In the genomic region with DNA sequence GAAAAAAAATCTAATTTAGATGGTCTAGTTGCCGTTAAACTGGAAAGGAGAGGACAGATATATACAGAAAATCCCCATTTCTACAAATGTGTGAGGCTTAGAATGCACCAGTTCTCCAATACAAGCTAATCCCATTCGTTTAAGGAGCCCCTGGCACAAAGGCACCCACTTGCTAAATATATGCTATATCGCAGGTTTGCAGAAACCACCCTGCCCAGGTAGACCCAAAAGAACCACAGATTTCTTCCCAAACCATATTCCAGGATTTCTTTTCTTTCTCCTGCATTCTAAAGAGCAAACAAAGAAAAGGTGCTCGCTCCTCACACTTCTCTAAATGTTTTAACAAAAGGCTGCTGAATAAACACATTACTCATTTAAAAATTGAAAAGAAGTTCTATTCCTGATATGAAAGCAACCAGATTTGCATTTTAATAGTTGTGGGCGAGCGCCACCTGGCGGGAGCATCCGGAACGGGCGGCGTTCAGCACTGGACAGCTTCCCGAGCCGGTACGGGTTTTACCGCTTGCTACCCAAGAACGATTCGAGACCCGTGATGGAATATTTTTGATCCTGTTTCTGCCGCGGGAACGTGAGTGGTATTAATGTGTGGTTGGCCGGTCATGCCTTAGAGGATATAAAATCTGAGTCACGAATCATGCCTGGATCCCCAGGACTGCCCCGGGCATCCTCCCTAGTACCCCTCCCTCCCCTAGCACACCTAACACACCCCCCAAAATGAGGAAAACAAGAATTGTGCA, we compare ENCODE assay signal across 9 cellular contexts. TPM values are rescaled to one million over a fixed set of nuclear protein-coding genes. Genes with fewer than 3 reads are reported as not detected.
DNase-seq lines count a peak whose midpoint lies in the region; ATAC-seq, FAIRE-seq and TF ChIP-seq lines count a peak whose summit lies in the region.
"Had no signal": no experiment of that assay in that cellular context is flagged by ENCODE, and none has a peak within 500 bp of the region (broad histone marks: within the 10 kb centered on the region; RNA-seq: fewer than 3 reads in every experiment).

No MANE protein-coding gene starts in this region.

- H3K9me3 Mint-ChIP-seq in activated T-cell treated with anti-CD3 and anti-CD28 coated beads, Interleukin-2, amount 50 U/mL, for 72 hours = no peaks in the 10 kb centered on the region
- no peaks in the 10 kb centered on the region for H3K9me3 Mint-ChIP-seq in nephron

- DNase-seq in D721Med (ENCODE audit: insufficient read length, low spot score) (peak; percentile 59), HS-27A (ENCODE audit: low read depth) (peak; percentile 11), OCI-M1 (lab: John Stamatoyannopoulos, UW) (peak; percentile 78), fibroblast of peridontal ligament (ENCODE audit: extremely low read depth) (peak; percentile 56), thoracic aorta (ENCODE audit: low spot score) (no peak)
- peak; percentile 53 to 79 for DNase-seq in activated T-cell treated with anti-CD3 and anti-CD28 coated beads, Interleukin-2, amount 50 U/mL, for 72 hours

- H3K4me1 Mint-ChIP-seq in activated T-cell treated with anti-CD3 and anti-CD28 coated beads, Interleukin-2, amount 50 U/mL, for 72 hours (ENCODE audit: low read depth) = peaks cover 11% of the 10 kb centered on the region
- peaks cover 27% of the 10 kb centered on the region for H3K4me1 Mint-ChIP-seq in nephron

- TF ChIP-seq CTCF in D721Med (IDR thresholded peaks at IDR 0.05; ENCODE audit: insufficient read depth, missing control alignments) = peak; percentile 77
- TF ChIP-seq CTCF in nephron (IDR thresholded peaks at IDR 0.05; ENCODE audit: unreplicated experiment in 3 of 3) = peak; percentile 97 to 99 (median 97)
- TF ChIP-seq CTCF in thoracic aorta (IDR thresholded peaks at IDR 0.05) = peak; percentile 90

- no peaks in the 10 kb centered on the region for H3K36me3 ChIP-seq in thoracic aorta

- H3K27ac ChIP-seq in thoracic aorta = no peak overlapping the region

- FAIRE-seq in D721Med (lab: Jason Lieb, UNC) = no peak
- FAIRE-seq: colon had no signal

- peaks cover 36% of the 10 kb centered on the region for H3K27me3 Mint-ChIP-seq in activated T-cell treated with anti-CD3 and anti-CD28 coated beads, Interleukin-2, amount 50 U/mL, for 72 hours (ENCODE audit: low read depth)
- H3K27me3 Mint-ChIP-seq in nephron (ENCODE audit: low read depth) = peaks cover 85% of the 10 kb centered on the region

- peaks cover 5% of the 10 kb centered on the region for H3K27me3 ChIP-seq in thoracic aorta (replicated peaks; ENCODE audit: insufficient read depth)

- peaks cover 10 to 21% of the 10 kb centered on the region in 2 donors for H3K4me1 ChIP-seq in thoracic aorta (ENCODE audit: control insufficient read depth in 1 of 2, low read depth in 2 of 2)

- ATAC-seq in activated T-cell treated with anti-CD3 and anti-CD28 coated beads, Interleukin-2, amount 50 U/mL, for 72 hours (replicated peaks in 1 of 2) = no peak
- ATAC-seq in thoracic aorta (ENCODE audit: insufficient number of reproducible peaks, low FRiP score, low read depth) (peak; percentile 26), GM21529 (IDR thresholded peaks at IDR 0.05; ENCODE audit: unreplicated experiment) (no peak)

- H3K27ac Mint-ChIP-seq in activated T-cell treated with anti-CD3 and anti-CD28 coated beads, Interleukin-2, amount 50 U/mL, for 72 hours = no peak overlapping the region
- H3K27ac Mint-ChIP-seq in nephron = no peak overlapping the region

- H3K36me3 Mint-ChIP-seq in activated T-cell treated with anti-CD3 and anti-CD28 coated beads, Interleukin-2, amount 50 U/mL, for 72 hours (ENCODE audit: insufficient read depth in 2 of 2) = no peaks in the 10 kb centered on the region
- H3K36me3 Mint-ChIP-seq in nephron (ENCODE audit: low read depth) = no peaks in the 10 kb centered on the region

- peak overlapping the region; percentile 62 for H3K4me3 ChIP-seq in thoracic aorta

- no peak overlapping the region for H3K4me3 Mint-ChIP-seq in activated T-cell treated with anti-CD3 and anti-CD28 coated beads, Interleukin-2, amount 50 U/mL, for 72 hours
- H3K4me3 Mint-ChIP-seq in nephron = peak overlapping the region; percentile 42 to 77 (median 68)

- no peaks in the 10 kb centered on the region for H3K9me3 ChIP-seq in thoracic aorta

RNA-seq across cellular contexts. Expression of gene PTPRT, which starts 2.1 kb away (rescaled TPM):
- total RNA-seq in activated T-cell treated with anti-CD3 and anti-CD28 coated beads, Interleukin-2, amount 50 U/mL, for 72 hours = not detected
- not detected for total RNA-seq in thoracic aorta

Comparison
In these comparisons a context has a peak if more than half of its experiments do, and no peak if none do; other contexts are left out.
1. H3K4me3 Mint-ChIP-seq: peak in nephron (3 of 3); none in activated T-cell treated with anti-CD3 and anti-CD28 coated beads, Interleukin-2, amount 50 U/mL, for 72 hours (0 of 2).
2. Peak in every context shown above with its lines, with median percentiles within 50 percentile points of each other: CTCF ChIP-seq.